ENCODE assay signal across 1 cellular context in the genomic region with DNA sequence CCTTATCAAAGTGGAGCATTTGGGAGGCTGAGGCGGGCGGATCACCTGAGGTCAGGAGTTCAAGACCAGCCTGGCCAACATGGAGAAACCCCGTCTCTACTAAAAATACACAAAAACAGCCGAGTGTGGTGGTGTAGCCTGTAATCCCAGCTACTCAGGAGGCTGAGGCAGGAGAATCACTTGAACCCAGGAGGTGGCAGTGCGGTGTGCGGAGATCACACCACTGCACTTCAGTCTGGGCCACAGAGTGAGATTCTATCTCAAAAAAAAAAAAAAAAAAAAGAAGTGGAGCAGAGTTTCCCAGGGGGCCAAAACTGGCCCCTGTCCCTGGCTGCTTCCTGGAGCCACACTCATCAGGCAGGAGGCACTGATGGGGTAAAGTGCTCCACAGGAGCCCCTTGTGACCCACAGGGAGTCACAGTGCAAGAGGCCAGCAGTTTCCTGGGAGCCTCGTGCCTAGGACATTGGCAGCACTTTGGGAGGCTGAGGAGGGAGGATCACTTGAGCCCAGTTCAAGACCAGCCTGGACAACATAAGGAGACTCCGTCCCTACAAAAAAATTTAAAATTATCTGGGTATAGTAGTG.
TF ChIP-seq lines count a peak whose summit lies in the region.

No MANE protein-coding gene starts in this region.

TF ChIP-seq in HepG2, 621 proteins besides CTCF, POLR2A, EP300 and RAD21:
- TF ChIP-seq ATRX (CRISPR knock-in tag; IDR thresholded peaks at IDR 0.05; ENCODE audit: borderline replicate concordance) = no peak
- TF ChIP-seq POGZ (CRISPR knock-in tag; IDR thresholded peaks at IDR 0.05) = no peak
- no peak for TF ChIP-seq JUND (CRISPR knock-in tag; IDR thresholded peaks at IDR 0.05)
- TF ChIP-seq ZNF724P (CRISPR knock-in tag; IDR thresholded peaks at IDR 0.05; ENCODE audit: borderline replicate concordance) = no peak
- TF ChIP-seq ZNF225 (CRISPR knock-in tag; IDR thresholded peaks at IDR 0.05) = no peak
- no peak for TF ChIP-seq ZNF879 (CRISPR knock-in tag; IDR thresholded peaks at IDR 0.05)
